Comparison of ENCODE assay signal across 1 cellular context in the genomic region with DNA sequence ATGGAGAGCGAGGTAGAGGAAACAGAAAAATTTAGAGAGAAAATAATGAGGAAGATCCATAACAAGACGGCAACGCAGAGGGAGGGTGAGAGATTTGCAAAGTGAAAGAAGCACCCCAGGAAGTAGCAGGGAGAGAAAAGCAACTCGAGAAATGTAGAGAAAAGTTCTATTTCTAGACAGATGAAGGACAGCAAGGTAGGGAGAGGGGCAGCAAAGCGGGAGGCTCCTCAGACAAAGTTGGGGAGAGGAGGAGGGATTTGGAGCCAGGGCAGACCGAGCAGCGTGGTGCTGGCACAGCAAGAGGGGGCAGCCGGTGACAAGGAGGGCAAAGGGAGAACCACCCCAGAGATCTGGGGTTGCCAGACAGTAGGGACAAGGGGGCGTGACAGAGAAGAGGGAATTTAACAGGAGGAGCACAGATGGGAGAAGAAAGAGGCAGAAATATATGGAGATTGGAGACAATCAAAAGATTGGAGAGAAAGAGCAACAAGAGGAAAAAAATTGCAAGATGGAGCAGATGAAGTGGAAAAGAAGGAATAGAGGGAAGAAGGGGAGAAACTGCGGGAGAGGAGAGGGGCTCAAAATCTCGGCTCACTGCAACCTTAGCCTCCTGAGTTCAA.
TF ChIP-seq lines count a peak whose summit lies in the region.

No MANE protein-coding gene starts in this region.

TF ChIP-seq in SK-N-SH, 30 proteins besides CTCF, POLR2A, EP300 and RAD21 (continued from another document):
- TF ChIP-seq, protein P1, sequence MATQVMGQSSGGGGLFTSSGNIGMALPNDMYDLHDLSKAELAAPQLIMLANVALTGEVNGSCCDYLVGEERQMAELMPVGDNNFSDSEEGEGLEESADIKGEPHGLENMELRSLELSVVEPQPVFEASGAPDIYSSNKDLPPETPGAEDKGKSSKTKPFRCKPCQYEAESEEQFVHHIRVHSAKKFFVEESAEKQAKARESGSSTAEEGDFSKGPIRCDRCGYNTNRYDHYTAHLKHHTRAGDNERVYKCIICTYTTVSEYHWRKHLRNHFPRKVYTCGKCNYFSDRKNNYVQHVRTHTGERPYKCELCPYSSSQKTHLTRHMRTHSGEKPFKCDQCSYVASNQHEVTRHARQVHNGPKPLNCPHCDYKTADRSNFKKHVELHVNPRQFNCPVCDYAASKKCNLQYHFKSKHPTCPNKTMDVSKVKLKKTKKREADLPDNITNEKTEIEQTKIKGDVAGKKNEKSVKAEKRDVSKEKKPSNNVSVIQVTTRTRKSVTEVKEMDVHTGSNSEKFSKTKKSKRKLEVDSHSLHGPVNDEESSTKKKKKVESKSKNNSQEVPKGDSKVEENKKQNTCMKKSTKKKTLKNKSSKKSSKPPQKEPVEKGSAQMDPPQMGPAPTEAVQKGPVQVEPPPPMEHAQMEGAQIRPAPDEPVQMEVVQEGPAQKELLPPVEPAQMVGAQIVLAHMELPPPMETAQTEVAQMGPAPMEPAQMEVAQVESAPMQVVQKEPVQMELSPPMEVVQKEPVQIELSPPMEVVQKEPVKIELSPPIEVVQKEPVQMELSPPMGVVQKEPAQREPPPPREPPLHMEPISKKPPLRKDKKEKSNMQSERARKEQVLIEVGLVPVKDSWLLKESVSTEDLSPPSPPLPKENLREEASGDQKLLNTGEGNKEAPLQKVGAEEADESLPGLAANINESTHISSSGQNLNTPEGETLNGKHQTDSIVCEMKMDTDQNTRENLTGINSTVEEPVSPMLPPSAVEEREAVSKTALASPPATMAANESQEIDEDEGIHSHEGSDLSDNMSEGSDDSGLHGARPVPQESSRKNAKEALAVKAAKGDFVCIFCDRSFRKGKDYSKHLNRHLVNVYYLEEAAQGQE (IDR thresholded peaks at IDR 0.05; ENCODE audit: low read depth, low read length): no peak
- TF ChIP-seq NFIC (IDR thresholded peaks at IDR 0.05; ENCODE audit: borderline replicate concordance) (no peak), NRF1 (IDR thresholded peaks at IDR 0.05; ENCODE audit: low read depth, low read length) (no peak), GABPA (IDR thresholded peaks at IDR 0.05; ENCODE audit: low read depth) (no peak)
